In the genomic region with DNA sequence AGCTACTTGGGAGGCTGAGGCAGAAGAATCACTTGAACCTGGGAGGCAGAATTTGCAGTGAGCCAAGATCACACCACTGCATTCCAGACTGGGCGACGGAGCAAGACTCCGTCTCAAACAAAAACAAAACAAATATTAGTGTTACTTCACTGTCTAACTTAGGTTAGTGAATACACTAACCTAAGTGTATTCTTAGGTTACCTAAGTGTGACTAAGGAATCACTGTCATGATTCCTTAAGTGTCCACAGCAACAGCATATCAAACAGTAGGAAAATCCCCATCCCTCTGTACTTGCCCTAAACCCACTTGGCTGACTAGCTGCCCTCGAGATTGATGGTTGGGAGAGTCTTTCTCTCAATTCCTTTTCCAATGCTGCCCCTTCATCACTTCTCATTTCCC, we compare ENCODE assay signal across 24 cellular contexts. TPM values are rescaled to one million over a fixed set of nuclear protein-coding genes. Genes with fewer than 3 reads are reported as not detected.
A peak's percentile ranks its signal among the peaks of the same experiment; 100 is the strongest.
DNase-seq lines count a peak whose midpoint lies in the region; ATAC-seq, FAIRE-seq and TF ChIP-seq lines count a peak whose summit lies in the region.
"Had no signal": no experiment of that assay in that cellular context is flagged by ENCODE, and none has a peak within 500 bp of the region (broad histone marks: within the 10 kb centered on the region; RNA-seq: fewer than 3 reads in every experiment).

No MANE protein-coding gene starts in this region.

- H3K79me2 ChIP-seq in trophoblast cell (ENCODE audit: control insufficient read depth, insufficient read depth, low read length, poor library complexity) = no peaks in the 10 kb centered on the region

- no peak overlapping the region for H3K4ac ChIP-seq in trophoblast cell (ENCODE audit: low read depth, low read length)

- no peak for ATAC-seq in GM18511 (IDR thresholded peaks at IDR 0.05; ENCODE audit: unreplicated experiment)
- no peak for ATAC-seq in GM18907 (IDR thresholded peaks at IDR 0.05; ENCODE audit: unreplicated experiment)
- ATAC-seq: CD8-positive, alpha-beta T cell; GM12878; HCT116 had no signal

- no peak overlapping the region for H4K8ac ChIP-seq in trophoblast cell (ENCODE audit: low read depth, low read length)

- no peak overlapping the region for H2BK5ac ChIP-seq in trophoblast cell (ENCODE audit: low read depth, low read length, poor library complexity)

- no peak overlapping the region for H4K12ac ChIP-seq in trophoblast cell (ENCODE audit: low read depth, low read length)

- H3K18ac ChIP-seq in trophoblast cell (ENCODE audit: low read length) = no peak overlapping the region

- no peak overlapping the region for H3K27ac ChIP-seq in trophoblast cell (ENCODE audit: low read depth, low read length)
- H3K27ac ChIP-seq: BLaER1, C4-2B, GM23248 had no signal

- no peaks in the 10 kb centered on the region for H3K9me3 ChIP-seq in trophoblast cell (ENCODE audit: insufficient read depth, low read depth, low read length)
- H3K9me3 ChIP-seq: BLaER1, Caco-2 had no signal

- H2BK12ac ChIP-seq in trophoblast cell (ENCODE audit: low read length) = peak overlapping the region; percentile 32

- no peaks in the 10 kb centered on the region for H3K36me3 ChIP-seq in bronchial epithelial cell (ENCODE audit: control insufficient read depth, insufficient read depth, low read length)
- H3K36me3 ChIP-seq in trophoblast cell (ENCODE audit: control insufficient read depth in 1 of 2, insufficient read depth in 2 of 2, low read length in 2 of 2) = no peaks in the 10 kb centered on the region
- H3K36me3 ChIP-seq: BLaER1 had no signal

- H2AK5ac ChIP-seq in trophoblast cell (ENCODE audit: low read length) = no peak overlapping the region

- no peak overlapping the region for H2AFZ ChIP-seq in trophoblast cell (ENCODE audit: insufficient read depth, low read length, poor library complexity)
- H2AFZ ChIP-seq: GM23248 had no signal

- H3K14ac ChIP-seq in trophoblast cell (ENCODE audit: low read length) = no peak overlapping the region

- FAIRE-seq in bronchial epithelial cell (lab: Jason Lieb, UNC) = no peak
- FAIRE-seq: D721Med, GM12878, GM19239, H1 had no signal

- WGBS in trophoblast cell (ENCODE audit: extremely low coverage, insufficient coverage, insufficient read length) = no CpG with 5 or more reads among the region's 4 CpGs

- no peaks in the 10 kb centered on the region for H3K27me3 ChIP-seq in bronchial epithelial cell (ENCODE audit: control insufficient read depth, insufficient read depth, low read length)
- H3K27me3 ChIP-seq in trophoblast cell (ENCODE audit: insufficient read depth, low read length) = no peaks in the 10 kb centered on the region
- H3K27me3 ChIP-seq: BLaER1 had no signal

- DNase-seq in Caki2 (ENCODE audit: low read depth) (peak; percentile 60), bronchial epithelial cell (ENCODE audit: low read depth) (peak; percentile 33), trophoblast cell (no peak), AG08396 (ENCODE audit: low spot score) (no peak), foreskin melanocyte (no peak)
- DNase-seq: 8988T; Caco-2; CD4-positive, CD25-positive, alpha-beta regulatory T cell; CD8-positive, alpha-beta T cell; DMS 273 treated with DMSO at 0.1 percent for 48 hours; DMS79; EL; GDM1; GM23248; H7 had no signal

- no peak overlapping the region for H3K4me3 ChIP-seq in bronchial epithelial cell (ENCODE audit: low read depth, low read length)
- no peak overlapping the region for H3K4me3 ChIP-seq in trophoblast cell (ENCODE audit: low read depth, low read length)
- H3K4me3 ChIP-seq: BLaER1, GM12878, GM23248 had no signal

- in situ Hi-C loops in Caki2 (cut with HindIII; ENCODE audit: low pct_unique_long_range_greater_than_20kb, low sequenced_read_pairs) = no loop called here

- no peak overlapping the region for H3K9ac ChIP-seq in trophoblast cell (ENCODE audit: low read length)
- H3K9ac ChIP-seq: BLaER1, GM23248 had no signal

- H2BK120ac ChIP-seq in trophoblast cell (ENCODE audit: insufficient read depth, low read length, poor library complexity) = no peak overlapping the region

- H3K4me1 ChIP-seq in trophoblast cell (ENCODE audit: control insufficient read depth in 1 of 2, insufficient read depth in 2 of 2, low read length in 2 of 2) = peaks cover 11 to 13% of the 10 kb centered on the region in 2 experiments

- no peak overlapping the region for H3K23ac ChIP-seq in trophoblast cell (ENCODE audit: low read length)

- H3K4me2 ChIP-seq in trophoblast cell (ENCODE audit: low read length) = no peak overlapping the region
- H3K4me2 ChIP-seq: BLaER1 had no signal

- H3K79me1 ChIP-seq in trophoblast cell (ENCODE audit: low read length) = peaks cover 14% of the 10 kb centered on the region

- TF ChIP-seq CTCF in bronchial epithelial cell (IDR thresholded peaks at IDR 0.05; ENCODE audit: insufficient read depth, low read length, severe bottlenecking) = no peak

- no peak overlapping the region for H4K91ac ChIP-seq in trophoblast cell (ENCODE audit: low read depth, low read length)

RNA-seq across cellular contexts. Expression of gene LRCH1, which starts 11.8 kb away (rescaled TPM):
- total RNA-seq in Caki2 (2014; rRNA removed; shearing (Covaris generic); ENCODE audit: low replicate concordance) = 4.4 and 5.4 TPM in 2 replicates
- total RNA-seq in bronchial epithelial cell = 3.4 and 4.7 TPM in 2 replicates
- 13.9 and 14.1 TPM in 2 replicates for polyA plus RNA-seq in trophoblast cell (2013)

Comparison
In these comparisons a context has a peak if more than half of its experiments do, and no peak if none do; other contexts are left out.
1. DNase-seq: peak in Caki2 (single experiment) and bronchial epithelial cell (single experiment); none in trophoblast cell (0 of 2), AG08396 (single experiment) and foreskin melanocyte (single experiment).